8 cellular contexts compared by ENCODE assay signal in genomic region chr11:130001491-130002351, GRCh38. TPM values are rescaled to one million over a fixed set of nuclear protein-coding genes. Genes with fewer than 3 reads are reported as not detected.
A peak's percentile ranks its signal among the peaks of the same experiment; 100 is the strongest.
DNase-seq lines count a peak whose midpoint lies in the region; ATAC-seq and TF ChIP-seq lines count a peak whose summit lies in the region.

No MANE protein-coding gene starts in this region.

- H3K36me3 ChIP-seq in Caco-2 (ENCODE audit: control insufficient read depth, insufficient read depth, low read length) (0 out of 2 replicates have a peak, but pooled peaks cover 1% of the 10 kb centered on the region), SU-DHL-6 (ENCODE audit: low read length) (no peaks in the 10 kb centered on the region), mammary epithelial cell (ENCODE audit: insufficient read depth, low read length) (no peaks in the 10 kb centered on the region), spleen (peaks cover 0 to 6% (median 0%) of the 10 kb centered on the region in 6 donors)

- H3K4me3 Mint-ChIP-seq in Caco-2 (ENCODE audit: unreplicated experiment) (peak overlapping the region; percentile 97), immature natural killer cell (peak overlapping the region; percentile 90 to 99 (median 98))

- peak overlapping the region; percentile 96 for H3K9ac ChIP-seq in SU-DHL-6 (ENCODE audit: low read length)
- H3K9ac ChIP-seq in mammary epithelial cell (ENCODE audit: insufficient read depth, low read length), result peak overlapping the region; percentile 88

- BruUV-seq in Caco-2 (replicated peaks; lab: Mats Ljungman, UMichigan), result no TSS peak
- no TSS peak for BruUV-seq in mammary epithelial cell (replicated peaks; lab: Mats Ljungman, UMichigan)

- H3K79me2 ChIP-seq in SU-DHL-6 (ENCODE audit: insufficient read depth, low read length) (peaks cover 23% of the 10 kb centered on the region), mammary epithelial cell (ENCODE audit: insufficient read depth, low read length) (peaks cover 54% of the 10 kb centered on the region)

- H3K9me3 ChIP-seq in Caco-2 (0 out of 2 replicates have a peak, but pooled peaks cover 3% of the 10 kb centered on the region), SU-DHL-6 (ENCODE audit: insufficient read depth, low read length) (no peaks in the 10 kb centered on the region), mammary epithelial cell (replicated peaks; ENCODE audit: insufficient read depth, low read length) (no peaks in the 10 kb centered on the region), spleen (no peaks in the 10 kb centered on the region)

- no peak overlapping the region for H2AFZ ChIP-seq in SU-DHL-6 (ENCODE audit: low read depth, low read length, severe bottlenecking)
- peak overlapping the region; percentile 97 for H2AFZ ChIP-seq in mammary epithelial cell (ENCODE audit: low read depth, low read length)

- H3K4me1 Mint-ChIP-seq in Caco-2 (ENCODE audit: low read depth, unreplicated experiment) (peaks cover 40% of the 10 kb centered on the region), immature natural killer cell (peaks cover 53 to 55% of the 10 kb centered on the region in 2 donors)

- H3K27me3 ChIP-seq in Caco-2 (replicated peaks; ENCODE audit: control insufficient read depth, insufficient read depth, low read length), result no peaks in the 10 kb centered on the region
- H3K27me3 ChIP-seq in SU-DHL-6 (ENCODE audit: low read length), result no peaks in the 10 kb centered on the region
- H3K27me3 ChIP-seq in mammary epithelial cell (ENCODE audit: insufficient read depth, low read length), result no peaks in the 10 kb centered on the region
- no peaks in the 10 kb centered on the region for H3K27me3 ChIP-seq in spleen (replicated peaks in 1 of 7)

- 0% methylated on average over 3 of the region's 90 CpGs for WGBS in mammary epithelial cell (ENCODE audit: low coverage, missing lambda C conversion rate)
- 0 to 2% (median 1%) methylated on average over 10 to 90 of the region's 90 CpGs for WGBS in spleen, 5 donors

- H3K27me3 Mint-ChIP-seq in Caco-2 (ENCODE audit: insufficient read depth, unreplicated experiment) (no peaks in the 10 kb centered on the region), immature natural killer cell (ENCODE audit: low read depth in 3 of 3) (peaks cover 6 to 18% (median 10%) of the 10 kb centered on the region in 3 donors)

- DNase-seq in Caco-2 (peak; percentile 64 to 67), mammary epithelial cell (peak; percentile 32), immature natural killer cell (peak; percentile 14 to 41 (median 25)), spleen (no peak), T1000 (lab: John Stamatoyannopoulos, UW) (no peak)

- no peak for TF ChIP-seq CTCF in Caco-2 (IDR thresholded peaks at IDR 0.05; ENCODE audit: insufficient read depth in 1 of 2, low read depth in 1 of 2, low read length in 1 of 2, severe bottlenecking in 1 of 2, unreplicated experiment in 1 of 2)
- no peak for TF ChIP-seq CTCF in SU-DHL-6 (IDR thresholded peaks at IDR 0.05; ENCODE audit: insufficient read depth, low read length, poor library complexity, severe bottlenecking)
- no peak for TF ChIP-seq CTCF in mammary epithelial cell (conservative IDR thresholded peaks at IDR 0.05 in 1 of 2, IDR thresholded peaks at IDR 0.05 in 1 of 2; ENCODE audit: extremely low read depth in 1 of 2, insufficient read depth in 1 of 2, low read depth in 1 of 2, low read length in 2 of 2)
- no peak for TF ChIP-seq CTCF in spleen (IDR thresholded peaks at IDR 0.05 in 8 of 11, conservative IDR thresholded peaks at IDR 0.05 in 3 of 11)

- peaks cover 64% of the 10 kb centered on the region for H3F3A ChIP-seq in SU-DHL-6 (ENCODE audit: insufficient read depth)

- H3K27ac Mint-ChIP-seq in Caco-2 (ENCODE audit: unreplicated experiment) (peak overlapping the region; percentile 100), immature natural killer cell (peak overlapping the region; percentile 93 to 98 (median 96))

- intact Hi-C loops in Caco-2 (cut with micrococcal nuclease; ENCODE audit: unreplicated experiment) (loop anchor here (1.0 to 2.0 kb wide), 7 partner anchors 28 to 145 kb away; partner anchors contain the start of gene APLP2), mammary epithelial cell (cut with micrococcal nuclease) (loop anchor here (1.0 to 2.0 kb wide), 6 partner anchors 21 to 215 kb away; no protein-coding TSS in a partner anchor), spleen (cut with DNase I; ENCODE audit: low total_unique reads) (no loop called here)

- ATAC-seq in GM19452 (IDR thresholded peaks at IDR 0.05; ENCODE audit: unreplicated experiment) (peak; percentile 24), HG03520 (IDR thresholded peaks at IDR 0.05; ENCODE audit: unreplicated experiment) (peak; percentile 14)

- peak overlapping the region; percentile 97 for H3K4me2 ChIP-seq in SU-DHL-6 (ENCODE audit: low read depth, low read length, poor library complexity, severe bottlenecking)
- H3K4me2 ChIP-seq in mammary epithelial cell (ENCODE audit: insufficient read depth, low read depth, low read length), result peak overlapping the region; percentile 97

- TF ChIP-seq POLR2A in spleen (IDR thresholded peaks at IDR 0.05), result no peak

- peaks cover 43% of the 10 kb centered on the region for H3K4me1 ChIP-seq in Caco-2
- H3K4me1 ChIP-seq in mammary epithelial cell (ENCODE audit: insufficient read depth, low read length), result peaks cover 20% of the 10 kb centered on the region
- peaks cover 14 to 55% (median 28%) of the 10 kb centered on the region in 6 donors for H3K4me1 ChIP-seq in spleen

- H3K4me3 ChIP-seq in Caco-2 (ENCODE audit: low read depth, low read length) (peak overlapping the region; percentile 60), SU-DHL-6 (ENCODE audit: insufficient read depth, low read length, poor library complexity, severe bottlenecking) (peak overlapping the region; percentile 79), mammary epithelial cell (replicated peaks in 1 of 3; ENCODE audit: insufficient read depth in 1 of 3, low read depth in 2 of 3, low read length in 3 of 3) (peak overlapping the region; percentile 70 to 95 (median 79)), spleen (peak overlapping the region; percentile 56 to 85 (median 70))

- no peaks in the 10 kb centered on the region for H3K9me2 ChIP-seq in SU-DHL-6 (replicated peaks; ENCODE audit: insufficient read depth, low read length)

- dilution Hi-C loops in mammary epithelial cell (cut with HindIII; ENCODE audit: low sequenced_read_pairs), result no loop called here

- H4K20me1 ChIP-seq in SU-DHL-6 (ENCODE audit: low read depth, low read length) (no peaks in the 10 kb centered on the region), mammary epithelial cell (ENCODE audit: insufficient read depth, low read length) (no peaks in the 10 kb centered on the region)

- in situ Hi-C loops in mammary epithelial cell (cut with MboI; ENCODE audit: low sequenced_read_pairs in 2 of 2), result loop anchor here in 1 of 2 donors (10.0 kb wide), 1 partner anchor 63 kb away; the partner anchor contains the start of gene APLP2

- H3K27ac ChIP-seq in SU-DHL-6 (ENCODE audit: low read depth, low read length), result peak overlapping the region; percentile 100
- peak overlapping the region; percentile 100 for H3K27ac ChIP-seq in mammary epithelial cell (ENCODE audit: insufficient read depth, low read depth, low read length)
- H3K27ac ChIP-seq in spleen, result peak overlapping the region; percentile 95 to 100 (median 99)

- H3K36me3 Mint-ChIP-seq in Caco-2 (ENCODE audit: insufficient read depth, unreplicated experiment) (peaks cover 36% of the 10 kb centered on the region), immature natural killer cell (peaks cover 2 to 6% (median 3%) of the 10 kb centered on the region in 3 donors)

- peaks cover 5% of the 10 kb centered on the region for H3K9me3 Mint-ChIP-seq in Caco-2 (ENCODE audit: unreplicated experiment)
- H3K9me3 Mint-ChIP-seq in immature natural killer cell, result no peaks in the 10 kb centered on the region

- POLR2A ChIA-PET in Caco-2 (lab: Charles Lee), result interaction anchor here (0.7 to 3.2 kb wide), 13 partner anchors 20 to 215 kb away, joined by 3 to 97 read pairs (median 14); partner anchors contain the start of gene APLP2

- CTCF ChIA-PET in Caco-2 (lab: Charles Lee), result interaction anchor here (0.5 to 3.3 kb wide), 10 partner anchors 10 to 288 kb away, joined by 3 to 33 read pairs (median 6); partner anchors contain the start of gene APLP2
- CTCF ChIA-PET in mammary epithelial cell (lab: Charles Lee; ENCODE audit: low non-redundant PET), result no interaction called here

RNA-seq across cellular contexts. Expression of gene PRDM10, which starts 0.9 kb away (rescaled TPM):
- total RNA-seq in Caco-2 (2022) (11.8 and 12.0 TPM in 2 replicates), mammary epithelial cell (1 to 10 TPM; 6.5 to 6.6 TPM), spleen (10 to 100 TPM in 6 of 7 donors, 1 to 10 TPM in 1; 9.0 to 16.2 (median 12.4) TPM)
- polyA plus RNA-seq in mammary epithelial cell (6.3 TPM), immature natural killer cell (1 to 10 TPM in 2 of 3 donors, not detected in 1; 1.3 to 5.0 TPM), spleen (1 to 10 TPM; 1.6 to 2.7 (median 2.5) TPM)
- 80.9 TPM for polyA minus RNA-seq in mammary epithelial cell

Comparison
In these comparisons a context has a peak if more than half of its experiments do, and no peak if none do; other contexts are left out.
1. DNase-seq: peak in Caco-2 (2 of 2), mammary epithelial cell (single experiment) and immature natural killer cell (3 of 3); none in spleen (single experiment) and T1000 (single experiment).
2. Peak in every context shown above with its lines, with median percentiles within 50 percentile points of each other: H3K4me3 ChIP-seq and H3K27ac ChIP-seq.